In the genomic region with DNA sequence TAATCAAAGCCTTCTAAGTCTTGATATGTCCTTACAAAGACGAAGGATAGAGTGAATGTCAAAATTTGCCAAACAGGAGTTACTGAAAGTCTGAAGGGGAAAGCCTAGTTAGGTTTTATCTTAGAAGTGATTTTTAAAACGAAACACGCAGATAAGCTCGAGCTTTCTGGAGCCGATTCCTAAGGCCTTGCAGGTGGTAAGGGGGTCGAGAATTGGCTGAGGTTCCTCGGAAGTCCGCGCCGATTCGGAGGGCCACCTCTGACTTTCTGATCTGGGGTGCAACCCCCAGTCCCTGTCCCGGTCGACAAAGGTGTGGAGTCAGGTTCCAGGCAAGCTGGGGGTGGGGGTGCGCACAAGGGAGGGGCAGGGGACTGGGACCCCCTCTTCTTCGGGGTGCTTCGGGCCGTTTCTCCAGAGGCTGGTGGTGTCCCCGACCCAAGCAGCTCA, we compare ENCODE assay signal across 8 cellular contexts. TPM values are rescaled to one million over a fixed set of nuclear protein-coding genes. Genes with fewer than 3 reads are reported as not detected.
DNase-seq lines count a peak whose midpoint lies in the region; ATAC-seq and TF ChIP-seq lines count a peak whose summit lies in the region.

No MANE protein-coding gene starts in this region.

- H3K27me3 Mint-ChIP-seq in activated T-helper 1 cell treated with anti-CD3 and anti-CD28 coated beads, Interleukin-12 subunit alpha, Interleukin-12 subunit beta, Interleukin-2, Interleukin-4 antibody, amounts not matched to agents 30 ng/mL and 10 ng/mL and 1 ng/mL, durations not matched to agents 14 hours and 24 hours and 36 hours (ENCODE audit: insufficient read depth) = peaks cover 3% of the 10 kb centered on the region

- H3K36me3 Mint-ChIP-seq in activated T-helper 1 cell treated with anti-CD3 and anti-CD28 coated beads, Interleukin-12 subunit alpha, Interleukin-12 subunit beta, Interleukin-2, Interleukin-4 antibody, amounts not matched to agents 30 ng/mL and 10 ng/mL and 1 ng/mL, durations not matched to agents 14 hours and 24 hours and 36 hours (ENCODE audit: low read depth) = peaks cover 14% of the 10 kb centered on the region

- H3K9me3 Mint-ChIP-seq in activated T-helper 1 cell treated with anti-CD3 and anti-CD28 coated beads, Interleukin-12 subunit alpha, Interleukin-12 subunit beta, Interleukin-2, Interleukin-4 antibody, amounts not matched to agents 30 ng/mL and 10 ng/mL and 1 ng/mL, durations not matched to agents 14 hours and 24 hours and 36 hours = no peaks in the 10 kb centered on the region

- intact Hi-C loops in activated T-helper 1 cell treated with anti-CD3 and anti-CD28 coated beads, Interleukin-12 subunit alpha, Interleukin-12 subunit beta, Interleukin-2, Interleukin-4 antibody, amounts not matched to agents 30 ng/mL and 10 ng/mL and 1 ng/mL, durations not matched to agents 14 hours and 24 hours and 36 hours (cut with micrococcal nuclease) = loop anchor here (1.0 to 5.0 kb wide), 11 partner anchors 29 to 331 kb away; a partner anchor contains a TSS
- intact Hi-C loops in spleen (cut with DNase I; ENCODE audit: low total_unique reads) = no loop called here

- H3K4me3 ChIP-seq in iPS-11a (ENCODE audit: low read depth, low read length) (peak overlapping the region; percentile 84), spleen (peak overlapping the region; percentile 81 to 96 (median 88))

- no peak for TF ChIP-seq POLR2A in spleen (IDR thresholded peaks at IDR 0.05)

- H3K27ac Mint-ChIP-seq in activated T-helper 1 cell treated with anti-CD3 and anti-CD28 coated beads, Interleukin-12 subunit alpha, Interleukin-12 subunit beta, Interleukin-2, Interleukin-4 antibody, amounts not matched to agents 30 ng/mL and 10 ng/mL and 1 ng/mL, durations not matched to agents 14 hours and 24 hours and 36 hours = peak overlapping the region; percentile 95

- no peaks in the 10 kb centered on the region for H3K27me3 ChIP-seq in spleen (replicated peaks in 1 of 7)

- H3K9me3 ChIP-seq in spleen = no peaks in the 10 kb centered on the region

- no peaks in the 10 kb centered on the region for H3K36me3 ChIP-seq in spleen

- H3K4me1 ChIP-seq in spleen = peaks cover 28 to 49% (median 40%) of the 10 kb centered on the region in 6 donors

- DNase-seq in NCI-H82 (lab: John Stamatoyannopoulos, UW) = peak; percentile 66
- DNase-seq in NCI-H82 treated with DMSO at 0.1 percent for 48 hours (lab: John Stamatoyannopoulos, UW; ENCODE audit: unreplicated experiment) = no peak
- no peak for DNase-seq in activated T-helper 1 cell treated with anti-CD3 and anti-CD28 coated beads, Interleukin-12 subunit alpha, Interleukin-12 subunit beta, Interleukin-2, Interleukin-4 antibody, amounts not matched to agents 30 ng/mL and 10 ng/mL and 1 ng/mL, durations not matched to agents 14 hours and 24 hours and 36 hours (ENCODE audit: low spot score)
- DNase-seq in spleen = no peak
- DNase-seq in NK-92 (lab: John Stamatoyannopoulos, UW; ENCODE audit: unreplicated experiment) = no peak
- DNase-seq in NCI-H2107 (lab: John Stamatoyannopoulos, UW) = no peak

- peak overlapping the region; percentile 81 to 98 (median 97) for H3K27ac ChIP-seq in spleen

- H3K4me3 Mint-ChIP-seq in activated T-helper 1 cell treated with anti-CD3 and anti-CD28 coated beads, Interleukin-12 subunit alpha, Interleukin-12 subunit beta, Interleukin-2, Interleukin-4 antibody, amounts not matched to agents 30 ng/mL and 10 ng/mL and 1 ng/mL, durations not matched to agents 14 hours and 24 hours and 36 hours = peak overlapping the region; percentile 90

- peaks cover 56% of the 10 kb centered on the region for H3K4me1 Mint-ChIP-seq in activated T-helper 1 cell treated with anti-CD3 and anti-CD28 coated beads, Interleukin-12 subunit alpha, Interleukin-12 subunit beta, Interleukin-2, Interleukin-4 antibody, amounts not matched to agents 30 ng/mL and 10 ng/mL and 1 ng/mL, durations not matched to agents 14 hours and 24 hours and 36 hours (ENCODE audit: low read depth)

- 1 to 2% (median 1%) methylated on average over 14 to 18 of the region's 18 CpGs for WGBS in spleen, 5 donors

- peak; percentile 3 for ATAC-seq in HG03342 (IDR thresholded peaks at IDR 0.05; ENCODE audit: unreplicated experiment)

- TF ChIP-seq CTCF in spleen (IDR thresholded peaks at IDR 0.05 in 8 of 11, conservative IDR thresholded peaks at IDR 0.05 in 3 of 11) = no peak

RNA-seq across cellular contexts. Expression of a gene that starts 0.7 kb away (rescaled TPM):
- total RNA-seq in activated T-helper 1 cell treated with anti-CD3 and anti-CD28 coated beads, Interleukin-12 subunit alpha, Interleukin-12 subunit beta, Interleukin-2, Interleukin-4 antibody, amounts not matched to agents 30 ng/mL and 10 ng/mL and 1 ng/mL, durations not matched to agents 14 hours and 24 hours and 36 hours = 79.3 and 81.3 TPM in 2 replicates
- total RNA-seq in spleen = 10 to 100 TPM; 37.1 to 54.6 (median 50.6) TPM
- 10 to 100 TPM; 19.8 to 29.1 (median 22.1) TPM for polyA plus RNA-seq in spleen
